ENCODE assay signal across 9 cellular contexts in the genomic region with DNA sequence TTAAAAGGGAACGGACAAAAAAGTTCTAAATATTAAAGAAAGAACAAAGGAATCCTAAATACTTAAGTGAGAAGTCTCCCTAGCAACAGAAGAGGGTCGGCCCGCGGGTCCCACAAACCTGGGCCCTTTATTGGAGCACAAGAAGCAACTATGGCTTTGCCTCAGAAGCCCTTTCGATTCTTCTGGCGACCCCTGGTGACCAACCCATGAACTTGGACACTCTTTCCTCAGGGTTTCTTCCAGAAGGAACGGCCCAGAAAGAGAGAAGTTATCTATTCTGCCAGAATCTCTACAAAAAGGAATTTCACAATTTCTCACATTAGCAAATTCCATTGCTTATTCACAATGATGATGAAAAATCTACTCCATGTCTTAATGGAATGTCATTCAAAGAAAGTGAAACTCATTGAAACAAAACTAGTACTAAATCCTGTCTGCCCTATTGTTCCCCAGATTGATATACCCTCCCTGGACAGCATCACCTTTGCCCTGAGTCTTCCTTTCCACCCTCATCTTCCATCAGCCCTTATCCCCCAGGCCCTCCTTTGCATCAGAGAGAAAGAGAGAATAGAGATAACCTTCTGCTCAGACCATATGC. TPM values are rescaled to one million over a fixed set of nuclear protein-coding genes. Genes with fewer than 3 reads are reported as not detected.
DNase-seq lines count a peak whose midpoint lies in the region; ATAC-seq and TF ChIP-seq lines count a peak whose summit lies in the region.
"Had no signal": no experiment of that assay in that cellular context is flagged by ENCODE, and none has a peak within 500 bp of the region (broad histone marks: within the 10 kb centered on the region; RNA-seq: fewer than 3 reads in every experiment).

No MANE protein-coding gene starts in this region.

- H3K27ac ChIP-seq in Karpas-422 (ENCODE audit: low read length) (no peak overlapping the region), SJCRH30 (no peak overlapping the region), liver (ENCODE audit: low read depth in 1 of 2, low read length in 2 of 2) (no peak overlapping the region), suprapubic skin (no peak overlapping the region)

- H3K4me3 ChIP-seq in Karpas-422 (ENCODE audit: low read length), result no peak overlapping the region
- H3K4me3 ChIP-seq in SJCRH30, result no peak overlapping the region
- H3K4me3 ChIP-seq in liver (ENCODE audit: low read depth in 1 of 3, low read length in 3 of 3), result no peak overlapping the region
- H3K4me3 ChIP-seq in suprapubic skin, result no peak overlapping the region

- H3K9ac ChIP-seq in Karpas-422 (ENCODE audit: low read length) (no peak overlapping the region), liver (ENCODE audit: low read depth in 1 of 2, low read length in 2 of 2) (no peak overlapping the region)

- peak; percentile 76 to 86 for TF ChIP-seq RAD21 in liver (IDR thresholded peaks at IDR 0.05)

- H3K9me3 ChIP-seq in Karpas-422 (ENCODE audit: low read length) (no peaks in the 10 kb centered on the region), SJCRH30 (replicated peaks) (no peaks in the 10 kb centered on the region), liver (ENCODE audit: control insufficient read depth in 4 of 4, low read length in 3 of 4) (no peaks in the 10 kb centered on the region), suprapubic skin (no peaks in the 10 kb centered on the region)

- no peaks in the 10 kb centered on the region; the same call in 1 of the 2 replicates for H3K4me1 ChIP-seq in Karpas-422 (ENCODE audit: low read length)
- no peaks in the 10 kb centered on the region for H3K4me1 ChIP-seq in SJCRH30
- H3K4me1 ChIP-seq in liver (ENCODE audit: control insufficient read depth in 4 of 4, insufficient read depth in 4 of 4, low read length in 3 of 4), result peaks cover 0 to 16% (median 14%) of the 10 kb centered on the region in 4 donors
- no peaks in the 10 kb centered on the region for H3K4me1 ChIP-seq in suprapubic skin

- H3K36me3 ChIP-seq in Karpas-422 (ENCODE audit: insufficient read depth, low read length) (no peaks in the 10 kb centered on the region), SJCRH30 (no peaks in the 10 kb centered on the region), liver (ENCODE audit: control insufficient read depth in 4 of 4, insufficient read depth in 3 of 4, low read depth in 1 of 4, low read length in 3 of 4) (no peaks in the 10 kb centered on the region), suprapubic skin (no peaks in the 10 kb centered on the region)

- ATAC-seq in GM18858 (IDR thresholded peaks at IDR 0.05; ENCODE audit: unreplicated experiment), result no peak

- whole genome bisulfite sequencing in liver, result 20% methylated on average over 7 of the region's 7 CpGs
- WGBS in suprapubic skin, result 27% methylated on average over 7 of the region's 7 CpGs

- TF ChIP-seq CTCF in liver (IDR thresholded peaks at IDR 0.05; ENCODE audit: low read depth, low read length, missing input control) (peak; percentile 55), suprapubic skin (IDR thresholded peaks at IDR 0.05) (peak; percentile 40 to 42)

- H3K27me3 ChIP-seq in Karpas-422 (ENCODE audit: low read length) (0 out of 2 replicates have a peak, but pooled peaks cover 4% of the 10 kb centered on the region), SJCRH30 (no peaks in the 10 kb centered on the region), liver (ENCODE audit: control insufficient read depth in 4 of 4, insufficient read depth in 4 of 4, low read length in 3 of 4) (no peaks in the 10 kb centered on the region), suprapubic skin (no peaks in the 10 kb centered on the region)

- no peaks in the 10 kb centered on the region for H4K20me1 ChIP-seq in Karpas-422 (ENCODE audit: insufficient read depth, low read depth, low read length)

- no peaks in the 10 kb centered on the region for H3K79me2 ChIP-seq in Karpas-422 (ENCODE audit: low read length)

- H3K4me2 ChIP-seq in Karpas-422 (ENCODE audit: low read depth, low read length, poor library complexity, severe bottlenecking), result no peak overlapping the region

- DNase-seq in NCI-H2081 (lab: John Stamatoyannopoulos, UW) (peak; percentile 26 to 55), NCI-H2081 treated with DMSO at 0.1 percent for 48 hours (lab: John Stamatoyannopoulos, UW) (no peak), Karpas-422 (peak; percentile 73), SJCRH30 (peak; percentile 69 to 86), dermis blood vessel endothelial cell (peak; percentile 82), suprapubic skin (ENCODE audit: low spot score in 2 of 2) (peak in 1 of 2 donors; percentile 73)

- no peak for TF ChIP-seq EP300 in suprapubic skin (IDR thresholded peaks at IDR 0.05)

- no peak overlapping the region for H2AFZ ChIP-seq in Karpas-422 (ENCODE audit: low read length)

- no peaks in the 10 kb centered on the region for H3K9me2 ChIP-seq in Karpas-422 (replicated peaks; ENCODE audit: insufficient read depth, low read length)

- no peak for TF ChIP-seq POLR2A in suprapubic skin (IDR thresholded peaks at IDR 0.05)

TF ChIP-seq in liver, 16 proteins besides CTCF, POLR2A, EP300 and RAD21:
- TF ChIP-seq, protein P1, sequence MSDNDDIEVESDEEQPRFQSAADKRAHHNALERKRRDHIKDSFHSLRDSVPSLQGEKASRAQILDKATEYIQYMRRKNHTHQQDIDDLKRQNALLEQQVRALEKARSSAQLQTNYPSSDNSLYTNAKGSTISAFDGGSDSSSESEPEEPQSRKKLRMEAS (IDR thresholded peaks at IDR 0.05), result no peak
- TF ChIP-seq RXRA (IDR thresholded peaks at IDR 0.05) (peak in 1 of 2 donors; percentile 56), HNF4A (conservative IDR thresholded peaks at IDR 0.05) (no peak), EGR1 (IDR thresholded peaks at IDR 0.05; ENCODE audit: low read depth in 2 of 2) (no peak), HNF4G (IDR thresholded peaks at IDR 0.05) (no peak), TAF1 (conservative IDR thresholded peaks at IDR 0.05) (no peak), JUND (IDR thresholded peaks at IDR 0.05) (no peak)
- TF ChIP-seq, protein P2, sequence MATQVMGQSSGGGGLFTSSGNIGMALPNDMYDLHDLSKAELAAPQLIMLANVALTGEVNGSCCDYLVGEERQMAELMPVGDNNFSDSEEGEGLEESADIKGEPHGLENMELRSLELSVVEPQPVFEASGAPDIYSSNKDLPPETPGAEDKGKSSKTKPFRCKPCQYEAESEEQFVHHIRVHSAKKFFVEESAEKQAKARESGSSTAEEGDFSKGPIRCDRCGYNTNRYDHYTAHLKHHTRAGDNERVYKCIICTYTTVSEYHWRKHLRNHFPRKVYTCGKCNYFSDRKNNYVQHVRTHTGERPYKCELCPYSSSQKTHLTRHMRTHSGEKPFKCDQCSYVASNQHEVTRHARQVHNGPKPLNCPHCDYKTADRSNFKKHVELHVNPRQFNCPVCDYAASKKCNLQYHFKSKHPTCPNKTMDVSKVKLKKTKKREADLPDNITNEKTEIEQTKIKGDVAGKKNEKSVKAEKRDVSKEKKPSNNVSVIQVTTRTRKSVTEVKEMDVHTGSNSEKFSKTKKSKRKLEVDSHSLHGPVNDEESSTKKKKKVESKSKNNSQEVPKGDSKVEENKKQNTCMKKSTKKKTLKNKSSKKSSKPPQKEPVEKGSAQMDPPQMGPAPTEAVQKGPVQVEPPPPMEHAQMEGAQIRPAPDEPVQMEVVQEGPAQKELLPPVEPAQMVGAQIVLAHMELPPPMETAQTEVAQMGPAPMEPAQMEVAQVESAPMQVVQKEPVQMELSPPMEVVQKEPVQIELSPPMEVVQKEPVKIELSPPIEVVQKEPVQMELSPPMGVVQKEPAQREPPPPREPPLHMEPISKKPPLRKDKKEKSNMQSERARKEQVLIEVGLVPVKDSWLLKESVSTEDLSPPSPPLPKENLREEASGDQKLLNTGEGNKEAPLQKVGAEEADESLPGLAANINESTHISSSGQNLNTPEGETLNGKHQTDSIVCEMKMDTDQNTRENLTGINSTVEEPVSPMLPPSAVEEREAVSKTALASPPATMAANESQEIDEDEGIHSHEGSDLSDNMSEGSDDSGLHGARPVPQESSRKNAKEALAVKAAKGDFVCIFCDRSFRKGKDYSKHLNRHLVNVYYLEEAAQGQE (IDR thresholded peaks at IDR 0.05), result no peak
- TF ChIP-seq, protein P3, sequence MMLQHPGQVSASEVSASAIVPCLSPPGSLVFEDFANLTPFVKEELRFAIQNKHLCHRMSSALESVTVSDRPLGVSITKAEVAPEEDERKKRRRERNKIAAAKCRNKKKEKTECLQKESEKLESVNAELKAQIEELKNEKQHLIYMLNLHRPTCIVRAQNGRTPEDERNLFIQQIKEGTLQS (IDR thresholded peaks at IDR 0.05), result no peak

RNA-seq across cellular contexts. Expression of a gene that starts 43.7 kb away (rescaled TPM):
- not detected in 2 replicates for total RNA-seq in Karpas-422 (2014; rRNA removed; shearing (Covaris generic); ENCODE audit: low replicate concordance)
- 7.1 and 8.3 TPM in 2 replicates for total RNA-seq in SJCRH30 (2014; rRNA removed; shearing (Covaris generic))
- 0.93 and 5.6 TPM in 2 replicates for total RNA-seq in dermis blood vessel endothelial cell
- total RNA-seq in liver, result 10 to 100 TPM; 12.0 to 39.0 TPM
- 10 to 100 TPM in 1 of 2 donors, 1 to 10 TPM in 1; 6.0 to 13.7 TPM for polyA plus RNA-seq in liver
- total RNA-seq in suprapubic skin, result 10 to 100 TPM in 2 of 4 donors, 1 to 10 TPM in 2; 8.1 to 17.1 (median 10.1) TPM
- polyA plus RNA-seq: CD8-positive, alpha-beta memory T cell had no signal
